In the genomic region with DNA sequence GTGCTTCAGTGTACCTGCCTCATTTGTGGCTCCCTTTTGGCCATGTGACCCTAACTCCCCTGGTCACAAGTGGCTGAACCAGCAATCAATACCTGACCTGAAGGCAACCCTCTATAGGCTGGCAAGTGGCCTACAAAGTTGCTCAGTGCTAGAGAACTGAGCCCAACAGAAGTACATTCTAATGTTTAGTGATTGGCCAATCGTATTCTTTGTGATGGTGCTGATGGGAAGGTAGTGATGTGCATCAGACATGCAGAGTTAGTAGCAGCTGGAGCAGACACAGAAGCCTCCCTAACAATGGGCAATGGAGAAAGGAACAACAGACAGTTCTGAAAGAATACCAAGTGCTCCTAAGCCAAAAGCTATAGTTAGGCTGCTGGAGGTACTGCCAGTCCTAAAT, we compare ENCODE assay signal across 2 cellular contexts.
TF ChIP-seq lines count a peak whose summit lies in the region.

No MANE protein-coding gene starts in this region.

TF ChIP-seq in GM23338, 12 proteins besides CTCF, POLR2A, EP300 and RAD21 (continued from another document):
- TF ChIP-seq, protein P1, sequence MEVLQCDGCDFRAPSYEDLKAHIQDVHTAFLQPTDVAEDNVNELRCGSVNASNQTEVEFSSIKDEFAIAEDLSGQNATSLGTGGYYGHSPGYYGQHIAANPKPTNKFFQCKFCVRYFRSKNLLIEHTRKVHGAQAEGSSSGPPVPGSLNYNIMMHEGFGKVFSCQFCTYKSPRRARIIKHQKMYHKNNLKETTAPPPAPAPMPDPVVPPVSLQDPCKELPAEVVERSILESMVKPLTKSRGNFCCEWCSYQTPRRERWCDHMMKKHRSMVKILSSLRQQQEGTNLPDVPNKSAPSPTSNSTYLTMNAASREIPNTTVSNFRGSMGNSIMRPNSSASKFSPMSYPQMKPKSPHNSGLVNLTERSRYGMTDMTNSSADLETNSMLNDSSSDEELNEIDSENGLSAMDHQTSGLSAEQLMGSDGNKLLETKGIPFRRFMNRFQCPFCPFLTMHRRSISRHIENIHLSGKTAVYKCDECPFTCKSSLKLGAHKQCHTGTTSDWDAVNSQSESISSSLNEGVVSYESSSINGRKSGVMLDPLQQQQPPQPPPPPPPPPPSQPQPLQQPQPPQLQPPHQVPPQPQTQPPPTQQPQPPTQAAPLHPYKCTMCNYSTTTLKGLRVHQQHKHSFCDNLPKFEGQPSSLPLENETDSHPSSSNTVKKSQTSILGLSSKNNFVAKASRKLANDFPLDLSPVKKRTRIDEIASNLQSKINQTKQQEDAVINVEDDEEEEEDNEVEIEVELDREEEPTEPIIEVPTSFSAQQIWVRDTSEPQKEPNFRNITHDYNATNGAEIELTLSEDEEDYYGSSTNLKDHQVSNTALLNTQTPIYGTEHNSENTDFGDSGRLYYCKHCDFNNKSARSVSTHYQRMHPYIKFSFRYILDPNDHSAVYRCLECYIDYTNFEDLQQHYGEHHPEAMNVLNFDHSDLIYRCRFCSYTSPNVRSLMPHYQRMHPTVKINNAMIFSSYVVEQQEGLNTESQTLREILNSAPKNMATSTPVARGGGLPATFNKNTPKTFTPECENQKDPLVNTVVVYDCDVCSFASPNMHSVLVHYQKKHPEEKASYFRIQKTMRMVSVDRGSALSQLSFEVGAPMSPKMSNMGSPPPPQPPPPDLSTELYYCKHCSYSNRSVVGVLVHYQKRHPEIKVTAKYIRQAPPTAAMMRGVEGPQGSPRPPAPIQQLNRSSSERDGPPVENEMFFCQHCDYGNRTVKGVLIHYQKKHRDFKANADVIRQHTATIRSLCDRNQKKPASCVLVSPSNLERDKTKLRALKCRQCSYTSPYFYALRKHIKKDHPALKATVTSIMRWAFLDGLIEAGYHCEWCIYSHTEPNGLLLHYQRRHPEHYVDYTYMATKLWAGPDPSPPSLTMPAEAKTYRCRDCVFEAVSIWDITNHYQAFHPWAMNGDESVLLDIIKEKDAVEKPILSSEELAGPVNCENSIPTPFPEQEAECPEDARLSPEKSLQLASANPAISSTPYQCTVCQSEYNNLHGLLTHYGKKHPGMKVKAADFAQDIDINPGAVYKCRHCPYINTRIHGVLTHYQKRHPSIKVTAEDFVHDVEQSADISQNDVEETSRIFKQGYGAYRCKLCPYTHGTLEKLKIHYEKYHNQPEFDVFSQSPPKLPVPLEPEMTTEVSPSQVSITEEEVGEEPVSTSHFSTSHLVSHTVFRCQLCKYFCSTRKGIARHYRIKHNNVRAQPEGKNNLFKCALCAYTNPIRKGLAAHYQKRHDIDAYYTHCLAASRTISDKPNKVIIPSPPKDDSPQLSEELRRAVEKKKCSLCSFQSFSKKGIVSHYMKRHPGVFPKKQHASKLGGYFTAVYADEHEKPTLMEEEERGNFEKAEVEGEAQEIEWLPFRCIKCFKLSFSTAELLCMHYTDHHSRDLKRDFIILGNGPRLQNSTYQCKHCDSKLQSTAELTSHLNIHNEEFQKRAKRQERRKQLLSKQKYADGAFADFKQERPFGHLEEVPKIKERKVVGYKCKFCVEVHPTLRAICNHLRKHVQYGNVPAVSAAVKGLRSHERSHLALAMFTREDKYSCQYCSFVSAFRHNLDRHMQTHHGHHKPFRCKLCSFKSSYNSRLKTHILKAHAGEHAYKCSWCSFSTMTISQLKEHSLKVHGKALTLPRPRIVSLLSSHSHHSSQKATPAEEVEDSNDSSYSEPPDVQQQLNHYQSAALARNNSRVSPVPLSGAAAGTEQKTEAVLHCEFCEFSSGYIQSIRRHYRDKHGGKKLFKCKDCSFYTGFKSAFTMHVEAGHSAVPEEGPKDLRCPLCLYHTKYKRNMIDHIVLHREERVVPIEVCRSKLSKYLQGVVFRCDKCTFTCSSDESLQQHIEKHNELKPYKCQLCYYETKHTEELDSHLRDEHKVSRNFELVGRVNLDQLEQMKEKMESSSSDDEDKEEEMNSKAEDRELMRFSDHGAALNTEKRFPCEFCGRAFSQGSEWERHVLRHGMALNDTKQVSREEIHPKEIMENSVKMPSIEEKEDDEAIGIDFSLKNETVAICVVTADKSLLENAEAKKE (CRISPR knock-in tag; IDR thresholded peaks at IDR 0.05): no peak
- TF ChIP-seq EZH2 (IDR thresholded peaks at IDR 0.05; ENCODE audit: low read depth, unreplicated experiment): no peak
- no peak for TF ChIP-seq ZNF114 (CRISPR knock-in tag; IDR thresholded peaks at IDR 0.05)
- no peak for TF ChIP-seq NANOG (IDR thresholded peaks at IDR 0.05; ENCODE audit: borderline replicate concordance)

TF ChIP-seq in WTC11, 78 proteins besides CTCF, POLR2A, EP300 and RAD21 (continued from another document):
- no peak for TF ChIP-seq KAT7 (CRISPR knock-in tag; IDR thresholded peaks at IDR 0.05; ENCODE audit: borderline replicate concordance)
- TF ChIP-seq NR2C2 (CRISPR knock-in tag; IDR thresholded peaks at IDR 0.05): no peak
- no peak for TF ChIP-seq TEAD4 (CRISPR knock-in tag; IDR thresholded peaks at IDR 0.05)
- no peak for TF ChIP-seq ZNF317 (CRISPR knock-in tag; IDR thresholded peaks at IDR 0.05; ENCODE audit: borderline replicate concordance, low read depth)
- TF ChIP-seq, protein P2, sequence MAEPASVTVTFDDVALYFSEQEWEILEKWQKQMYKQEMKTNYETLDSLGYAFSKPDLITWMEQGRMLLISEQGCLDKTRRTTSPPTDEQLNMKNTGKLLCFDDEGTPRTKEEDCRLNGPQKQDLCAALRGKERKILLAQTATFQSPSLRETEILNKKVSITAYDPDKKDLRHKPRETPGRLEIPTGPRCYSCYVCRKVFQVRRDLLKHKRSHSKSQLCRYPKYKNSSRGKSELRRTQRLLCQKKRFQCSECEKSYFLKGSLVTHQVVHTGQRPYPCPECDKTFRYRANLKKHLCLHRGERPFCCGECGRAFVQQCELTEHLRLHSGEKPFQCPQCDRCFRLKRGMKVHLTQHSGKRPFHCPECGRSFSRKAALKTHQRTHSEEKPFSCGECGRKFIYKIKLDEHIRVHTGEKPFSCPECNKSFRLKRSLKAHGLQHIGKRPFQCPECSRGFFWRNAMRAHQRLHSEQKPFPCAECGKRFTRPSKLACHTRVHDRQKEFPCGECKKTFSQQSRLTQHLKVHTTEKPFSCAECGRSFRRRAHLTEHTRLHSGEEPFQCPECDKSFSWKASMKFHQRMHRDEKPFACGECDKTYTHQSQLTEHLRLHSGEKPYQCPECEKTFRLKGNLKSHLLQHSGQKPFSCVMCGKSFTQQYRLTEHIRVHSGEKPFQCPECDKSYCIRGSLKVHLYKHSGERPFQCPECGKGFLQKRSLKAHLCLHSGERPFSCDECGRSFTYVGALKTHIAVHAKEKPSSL (CRISPR knock-in tag; conservative IDR thresholded peaks at IDR 0.05): no peak
